Comparison of ENCODE assay signal across 16 cellular contexts in the genomic region with DNA sequence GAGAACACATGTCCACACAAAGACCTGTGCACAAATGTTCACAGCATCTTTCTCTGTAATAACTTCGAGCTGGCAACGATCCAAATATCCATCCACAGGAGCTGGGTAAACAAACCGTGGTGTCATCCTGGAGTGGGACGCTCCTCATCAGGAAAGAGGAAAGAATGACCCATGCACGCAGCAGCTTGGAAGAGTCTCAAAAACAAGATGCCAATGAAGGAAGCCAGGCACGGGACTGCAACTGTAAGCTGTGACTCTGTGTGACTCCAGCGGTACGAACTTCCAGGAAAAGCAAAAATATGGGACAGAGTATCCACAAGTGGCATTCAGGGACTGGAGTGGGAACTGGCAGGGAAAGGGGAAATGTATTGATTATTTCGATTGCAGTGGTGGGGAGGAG. TPM values are rescaled to one million over a fixed set of nuclear protein-coding genes. Genes with fewer than 3 reads are reported as not detected.
DNase-seq lines count a peak whose midpoint lies in the region; ATAC-seq and TF ChIP-seq lines count a peak whose summit lies in the region.
"Had no signal": no experiment of that assay in that cellular context is flagged by ENCODE, and none has a peak within 500 bp of the region (broad histone marks: within the 10 kb centered on the region; RNA-seq: fewer than 3 reads in every experiment).

No MANE protein-coding gene starts in this region.

- peaks cover 0 to 2% (median 0%) of the 10 kb centered on the region in 5 donors for H3K27me3 Mint-ChIP-seq in naive thymus-derived CD8-positive, alpha-beta T cell
- H3K27me3 Mint-ChIP-seq: activated T-cell treated with anti-CD3 and anti-CD28 coated beads, Interleukin-2, amount 50 U/mL, for 24 hours had no signal

- H3K9me3 ChIP-seq in right atrium auricular region (no peaks in the 10 kb centered on the region), stomach smooth muscle (ENCODE audit: control insufficient read depth in 2 of 2, low read length in 2 of 2) (no peaks in the 10 kb centered on the region)
- H3K9me3 ChIP-seq: adrenal gland; BLaER1 treated with 17β-estradiol and CSF1 and Interleukin-3, amounts not matched to agents 10 nM and 100 nM had no signal

- no peak for DNase-seq in right atrium auricular region (ENCODE audit: low spot score)
- no peak for DNase-seq in left ventricle myocardium superior
- DNase-seq in NCI-H2171 (lab: John Stamatoyannopoulos, UW) = peak; percentile 49
- peak; percentile 53 for DNase-seq in epithelial cell of esophagus (ENCODE audit: low read depth)
- no peak for DNase-seq in hippocampal formation (lab: John Stamatoyannopoulos, UW)
- DNase-seq in naive thymus-derived CD8-positive, alpha-beta T cell = no peak
- no peak for DNase-seq in activated CD4-positive, alpha-beta T cell treated with anti-CD3 and anti-CD28 coated beads, Interleukin-2, amount 50 U/mL, for 4 hours
- DNase-seq: activated CD4-positive, CD25-positive, alpha-beta regulatory T cell treated with anti-CD3 and anti-CD28 coated beads, Interleukin-2, amount 50 U/mL, for 72 hours; activated T-cell treated with anti-CD3 and anti-CD28 coated beads, Interleukin-2, amount 50 U/mL, for 24 hours; NCI-H1048 had no signal

- H3K27me3 ChIP-seq in right atrium auricular region = no peaks in the 10 kb centered on the region
- no peaks in the 10 kb centered on the region for H3K27me3 ChIP-seq in stomach smooth muscle (ENCODE audit: control insufficient read depth in 1 of 2, insufficient read depth in 2 of 2, low read length in 2 of 2)
- H3K27me3 ChIP-seq: adrenal gland; BLaER1 treated with 17β-estradiol and CSF1 and Interleukin-3, amounts not matched to agents 10 nM and 100 nM had no signal

- H3K36me3 ChIP-seq in right atrium auricular region = no peaks in the 10 kb centered on the region
- no peaks in the 10 kb centered on the region for H3K36me3 ChIP-seq in stomach smooth muscle (ENCODE audit: control insufficient read depth in 2 of 2, insufficient read depth in 2 of 2, low read length in 2 of 2)
- H3K36me3 ChIP-seq: adrenal gland; BLaER1 treated with 17β-estradiol and CSF1 and Interleukin-3, amounts not matched to agents 10 nM and 100 nM had no signal

- ATAC-seq in left ventricle myocardium superior = no peak
- ATAC-seq in naive thymus-derived CD8-positive, alpha-beta T cell = no peak

- H3K4me1 Mint-ChIP-seq in naive thymus-derived CD8-positive, alpha-beta T cell = peaks cover 0 to 7% (median 0%) of the 10 kb centered on the region in 4 donors

- H3K27ac ChIP-seq in right atrium auricular region (peak overlapping the region; percentile 90 to 91), stomach smooth muscle (ENCODE audit: low read length) (peak overlapping the region; percentile 11)
- H3K27ac ChIP-seq: BLaER1 treated with 17β-estradiol and CSF1 and Interleukin-3, amounts not matched to agents 10 nM and 100 nM; skin epidermis had no signal

- POLR2A ChIA-PET in naive thymus-derived CD8-positive, alpha-beta T cell (lab: Charles Lee) = interaction anchor here (0.6 kb wide), 1 partner anchor 581 kb away, joined by 3 read pairs; no protein-coding TSS in a partner anchor

- H3K4me3 Mint-ChIP-seq in naive thymus-derived CD8-positive, alpha-beta T cell = no peak overlapping the region
- H3K4me3 Mint-ChIP-seq: activated T-cell treated with anti-CD3 and anti-CD28 coated beads, Interleukin-2, amount 50 U/mL, for 24 hours; dendritic cell treated with granulocyte-macrophage colony-stimulating factor and Interleukin-4, amounts not matched to agents 40 ng/mL and 50 ng/mL, for 4 days; neural crest cell had no signal

- H3K4me1 ChIP-seq in right atrium auricular region = peaks cover 0 to 89% of the 10 kb centered on the region in 2 donors
- H3K4me1 ChIP-seq in stomach smooth muscle (ENCODE audit: control insufficient read depth, insufficient read depth, low read length) = peaks cover 58% of the 10 kb centered on the region

- H3K9ac ChIP-seq in stomach smooth muscle (ENCODE audit: low read length in 2 of 2) = no peak overlapping the region
- H3K9ac ChIP-seq: BLaER1 treated with 17β-estradiol and CSF1 and Interleukin-3, amounts not matched to agents 10 nM and 100 nM had no signal

- H3K4me3 ChIP-seq in right atrium auricular region = no peak overlapping the region
- H3K4me3 ChIP-seq in epithelial cell of esophagus (ENCODE audit: low read length) = no peak overlapping the region
- H3K4me3 ChIP-seq in stomach smooth muscle (ENCODE audit: low read length in 2 of 2) = no peak overlapping the region
- H3K4me3 ChIP-seq: adrenal gland; BLaER1 treated with 17β-estradiol and CSF1 and Interleukin-3, amounts not matched to agents 10 nM and 100 nM; skin epidermis had no signal

- no peaks in the 10 kb centered on the region for H3K36me3 Mint-ChIP-seq in naive thymus-derived CD8-positive, alpha-beta T cell

- H3K9me3 Mint-ChIP-seq in naive thymus-derived CD8-positive, alpha-beta T cell = no peaks in the 10 kb centered on the region
- H3K9me3 Mint-ChIP-seq: activated T-cell treated with anti-CD3 and anti-CD28 coated beads, Interleukin-2, amount 50 U/mL, for 24 hours; dendritic cell treated with granulocyte-macrophage colony-stimulating factor and Interleukin-4, amounts not matched to agents 40 ng/mL and 50 ng/mL, for 4 days; neural crest cell had no signal

- no peak for TF ChIP-seq CTCF in right atrium auricular region (IDR thresholded peaks at IDR 0.05)
- TF ChIP-seq CTCF in epithelial cell of esophagus (IDR thresholded peaks at IDR 0.05; ENCODE audit: insufficient read depth, low read depth, low read length, missing control alignments) = no peak

- no peak overlapping the region for H3K27ac Mint-ChIP-seq in naive thymus-derived CD8-positive, alpha-beta T cell
- H3K27ac Mint-ChIP-seq: activated T-cell treated with anti-CD3 and anti-CD28 coated beads, Interleukin-2, amount 50 U/mL, for 24 hours; dendritic cell treated with granulocyte-macrophage colony-stimulating factor and Interleukin-4, amounts not matched to agents 40 ng/mL and 50 ng/mL, for 4 days had no signal

- intact Hi-C loops in left ventricle myocardium superior (cut with micrococcal nuclease) = no loop called here

RNA-seq across cellular contexts. Expression of a gene that starts 36.7 kb away (rescaled TPM):
- total RNA-seq in right atrium auricular region (not detected), left ventricle myocardium superior (not detected)
- not detected for total RNA-seq in naive thymus-derived CD8-positive, alpha-beta T cell
- not detected for polyA plus RNA-seq in naive thymus-derived CD8-positive, alpha-beta T cell
- total RNA-seq: neural crest cell had no signal

Comparison
In these comparisons a context has a peak if more than half of its experiments do, and no peak if none do; other contexts are left out.
1. DNase-seq: peak in NCI-H2171 (single experiment) and epithelial cell of esophagus (single experiment); none in right atrium auricular region (single experiment), left ventricle myocardium superior (single experiment), hippocampal formation (0 of 2), naive thymus-derived CD8-positive, alpha-beta T cell (0 of 10) and activated CD4-positive, alpha-beta T cell treated with anti-CD3 and anti-CD28 coated beads, Interleukin-2, amount 50 U/mL, for 4 hours (0 of 2).